In genomic region chr14:27025648-27026047, GRCh38 we compare ENCODE assay signal across 2 cellular contexts.
TF ChIP-seq lines count a peak whose summit lies in the region.

No MANE protein-coding gene starts in this region.

TF ChIP-seq in GM23338, 12 proteins besides CTCF, POLR2A, EP300 and RAD21:
- no peak for TF ChIP-seq ZNF331 (CRISPR knock-in tag; IDR thresholded peaks at IDR 0.05; ENCODE audit: low read depth)
- TF ChIP-seq ZNF114 (CRISPR knock-in tag; IDR thresholded peaks at IDR 0.05): no peak
- TF ChIP-seq NANOG (IDR thresholded peaks at IDR 0.05; ENCODE audit: borderline replicate concordance): no peak
- no peak for TF ChIP-seq EZH2 (IDR thresholded peaks at IDR 0.05; ENCODE audit: low read depth, unreplicated experiment)
- TF ChIP-seq, protein P1, sequence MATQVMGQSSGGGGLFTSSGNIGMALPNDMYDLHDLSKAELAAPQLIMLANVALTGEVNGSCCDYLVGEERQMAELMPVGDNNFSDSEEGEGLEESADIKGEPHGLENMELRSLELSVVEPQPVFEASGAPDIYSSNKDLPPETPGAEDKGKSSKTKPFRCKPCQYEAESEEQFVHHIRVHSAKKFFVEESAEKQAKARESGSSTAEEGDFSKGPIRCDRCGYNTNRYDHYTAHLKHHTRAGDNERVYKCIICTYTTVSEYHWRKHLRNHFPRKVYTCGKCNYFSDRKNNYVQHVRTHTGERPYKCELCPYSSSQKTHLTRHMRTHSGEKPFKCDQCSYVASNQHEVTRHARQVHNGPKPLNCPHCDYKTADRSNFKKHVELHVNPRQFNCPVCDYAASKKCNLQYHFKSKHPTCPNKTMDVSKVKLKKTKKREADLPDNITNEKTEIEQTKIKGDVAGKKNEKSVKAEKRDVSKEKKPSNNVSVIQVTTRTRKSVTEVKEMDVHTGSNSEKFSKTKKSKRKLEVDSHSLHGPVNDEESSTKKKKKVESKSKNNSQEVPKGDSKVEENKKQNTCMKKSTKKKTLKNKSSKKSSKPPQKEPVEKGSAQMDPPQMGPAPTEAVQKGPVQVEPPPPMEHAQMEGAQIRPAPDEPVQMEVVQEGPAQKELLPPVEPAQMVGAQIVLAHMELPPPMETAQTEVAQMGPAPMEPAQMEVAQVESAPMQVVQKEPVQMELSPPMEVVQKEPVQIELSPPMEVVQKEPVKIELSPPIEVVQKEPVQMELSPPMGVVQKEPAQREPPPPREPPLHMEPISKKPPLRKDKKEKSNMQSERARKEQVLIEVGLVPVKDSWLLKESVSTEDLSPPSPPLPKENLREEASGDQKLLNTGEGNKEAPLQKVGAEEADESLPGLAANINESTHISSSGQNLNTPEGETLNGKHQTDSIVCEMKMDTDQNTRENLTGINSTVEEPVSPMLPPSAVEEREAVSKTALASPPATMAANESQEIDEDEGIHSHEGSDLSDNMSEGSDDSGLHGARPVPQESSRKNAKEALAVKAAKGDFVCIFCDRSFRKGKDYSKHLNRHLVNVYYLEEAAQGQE (IDR thresholded peaks at IDR 0.05; ENCODE audit: unreplicated experiment): no peak
- TF ChIP-seq, protein P2, sequence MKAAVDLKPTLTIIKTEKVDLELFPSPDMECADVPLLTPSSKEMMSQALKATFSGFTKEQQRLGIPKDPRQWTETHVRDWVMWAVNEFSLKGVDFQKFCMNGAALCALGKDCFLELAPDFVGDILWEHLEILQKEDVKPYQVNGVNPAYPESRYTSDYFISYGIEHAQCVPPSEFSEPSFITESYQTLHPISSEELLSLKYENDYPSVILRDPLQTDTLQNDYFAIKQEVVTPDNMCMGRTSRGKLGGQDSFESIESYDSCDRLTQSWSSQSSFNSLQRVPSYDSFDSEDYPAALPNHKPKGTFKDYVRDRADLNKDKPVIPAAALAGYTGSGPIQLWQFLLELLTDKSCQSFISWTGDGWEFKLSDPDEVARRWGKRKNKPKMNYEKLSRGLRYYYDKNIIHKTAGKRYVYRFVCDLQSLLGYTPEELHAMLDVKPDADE (IDR thresholded peaks at IDR 0.05): no peak
- no peak for TF ChIP-seq STAT1 (IDR thresholded peaks at IDR 0.05; ENCODE audit: unreplicated experiment)
- no peak for TF ChIP-seq POLR2AphosphoS5 (IDR thresholded peaks at IDR 0.05; ENCODE audit: low read depth)
- no peak for TF ChIP-seq EZH2phosphoT487 (IDR thresholded peaks at IDR 0.05; ENCODE audit: unreplicated experiment)
- TF ChIP-seq CREB1 (CRISPR knock-in tag; IDR thresholded peaks at IDR 0.05; ENCODE audit: low read depth): no peak
- TF ChIP-seq, protein P3, sequence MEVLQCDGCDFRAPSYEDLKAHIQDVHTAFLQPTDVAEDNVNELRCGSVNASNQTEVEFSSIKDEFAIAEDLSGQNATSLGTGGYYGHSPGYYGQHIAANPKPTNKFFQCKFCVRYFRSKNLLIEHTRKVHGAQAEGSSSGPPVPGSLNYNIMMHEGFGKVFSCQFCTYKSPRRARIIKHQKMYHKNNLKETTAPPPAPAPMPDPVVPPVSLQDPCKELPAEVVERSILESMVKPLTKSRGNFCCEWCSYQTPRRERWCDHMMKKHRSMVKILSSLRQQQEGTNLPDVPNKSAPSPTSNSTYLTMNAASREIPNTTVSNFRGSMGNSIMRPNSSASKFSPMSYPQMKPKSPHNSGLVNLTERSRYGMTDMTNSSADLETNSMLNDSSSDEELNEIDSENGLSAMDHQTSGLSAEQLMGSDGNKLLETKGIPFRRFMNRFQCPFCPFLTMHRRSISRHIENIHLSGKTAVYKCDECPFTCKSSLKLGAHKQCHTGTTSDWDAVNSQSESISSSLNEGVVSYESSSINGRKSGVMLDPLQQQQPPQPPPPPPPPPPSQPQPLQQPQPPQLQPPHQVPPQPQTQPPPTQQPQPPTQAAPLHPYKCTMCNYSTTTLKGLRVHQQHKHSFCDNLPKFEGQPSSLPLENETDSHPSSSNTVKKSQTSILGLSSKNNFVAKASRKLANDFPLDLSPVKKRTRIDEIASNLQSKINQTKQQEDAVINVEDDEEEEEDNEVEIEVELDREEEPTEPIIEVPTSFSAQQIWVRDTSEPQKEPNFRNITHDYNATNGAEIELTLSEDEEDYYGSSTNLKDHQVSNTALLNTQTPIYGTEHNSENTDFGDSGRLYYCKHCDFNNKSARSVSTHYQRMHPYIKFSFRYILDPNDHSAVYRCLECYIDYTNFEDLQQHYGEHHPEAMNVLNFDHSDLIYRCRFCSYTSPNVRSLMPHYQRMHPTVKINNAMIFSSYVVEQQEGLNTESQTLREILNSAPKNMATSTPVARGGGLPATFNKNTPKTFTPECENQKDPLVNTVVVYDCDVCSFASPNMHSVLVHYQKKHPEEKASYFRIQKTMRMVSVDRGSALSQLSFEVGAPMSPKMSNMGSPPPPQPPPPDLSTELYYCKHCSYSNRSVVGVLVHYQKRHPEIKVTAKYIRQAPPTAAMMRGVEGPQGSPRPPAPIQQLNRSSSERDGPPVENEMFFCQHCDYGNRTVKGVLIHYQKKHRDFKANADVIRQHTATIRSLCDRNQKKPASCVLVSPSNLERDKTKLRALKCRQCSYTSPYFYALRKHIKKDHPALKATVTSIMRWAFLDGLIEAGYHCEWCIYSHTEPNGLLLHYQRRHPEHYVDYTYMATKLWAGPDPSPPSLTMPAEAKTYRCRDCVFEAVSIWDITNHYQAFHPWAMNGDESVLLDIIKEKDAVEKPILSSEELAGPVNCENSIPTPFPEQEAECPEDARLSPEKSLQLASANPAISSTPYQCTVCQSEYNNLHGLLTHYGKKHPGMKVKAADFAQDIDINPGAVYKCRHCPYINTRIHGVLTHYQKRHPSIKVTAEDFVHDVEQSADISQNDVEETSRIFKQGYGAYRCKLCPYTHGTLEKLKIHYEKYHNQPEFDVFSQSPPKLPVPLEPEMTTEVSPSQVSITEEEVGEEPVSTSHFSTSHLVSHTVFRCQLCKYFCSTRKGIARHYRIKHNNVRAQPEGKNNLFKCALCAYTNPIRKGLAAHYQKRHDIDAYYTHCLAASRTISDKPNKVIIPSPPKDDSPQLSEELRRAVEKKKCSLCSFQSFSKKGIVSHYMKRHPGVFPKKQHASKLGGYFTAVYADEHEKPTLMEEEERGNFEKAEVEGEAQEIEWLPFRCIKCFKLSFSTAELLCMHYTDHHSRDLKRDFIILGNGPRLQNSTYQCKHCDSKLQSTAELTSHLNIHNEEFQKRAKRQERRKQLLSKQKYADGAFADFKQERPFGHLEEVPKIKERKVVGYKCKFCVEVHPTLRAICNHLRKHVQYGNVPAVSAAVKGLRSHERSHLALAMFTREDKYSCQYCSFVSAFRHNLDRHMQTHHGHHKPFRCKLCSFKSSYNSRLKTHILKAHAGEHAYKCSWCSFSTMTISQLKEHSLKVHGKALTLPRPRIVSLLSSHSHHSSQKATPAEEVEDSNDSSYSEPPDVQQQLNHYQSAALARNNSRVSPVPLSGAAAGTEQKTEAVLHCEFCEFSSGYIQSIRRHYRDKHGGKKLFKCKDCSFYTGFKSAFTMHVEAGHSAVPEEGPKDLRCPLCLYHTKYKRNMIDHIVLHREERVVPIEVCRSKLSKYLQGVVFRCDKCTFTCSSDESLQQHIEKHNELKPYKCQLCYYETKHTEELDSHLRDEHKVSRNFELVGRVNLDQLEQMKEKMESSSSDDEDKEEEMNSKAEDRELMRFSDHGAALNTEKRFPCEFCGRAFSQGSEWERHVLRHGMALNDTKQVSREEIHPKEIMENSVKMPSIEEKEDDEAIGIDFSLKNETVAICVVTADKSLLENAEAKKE (CRISPR knock-in tag; IDR thresholded peaks at IDR 0.05): no peak
- no peak for TF ChIP-seq JUNB (IDR thresholded peaks at IDR 0.05; ENCODE audit: unreplicated experiment)

TF ChIP-seq in H1, 55 proteins besides CTCF, POLR2A, EP300 and RAD21:
- TF ChIP-seq RXRA (IDR thresholded peaks at IDR 0.05; ENCODE audit: insufficient read depth, low read depth, low read length) (no peak), TAF1 (IDR thresholded peaks at IDR 0.05; ENCODE audit: low read depth, low read length) (no peak), NRF1 (IDR thresholded peaks at IDR 0.05; ENCODE audit: low read depth, low read length) (no peak), ATF3 (IDR thresholded peaks at IDR 0.05; ENCODE audit: insufficient read depth, low read depth, low read length) (no peak), SP2 (IDR thresholded peaks at IDR 0.05; ENCODE audit: low read length) (no peak), FOSL1 (IDR thresholded peaks at IDR 0.05; ENCODE audit: insufficient read depth, low read depth, low read length) (no peak), TEAD4 (IDR thresholded peaks at IDR 0.05; ENCODE audit: low read depth, low read length) (no peak), TAF7 (optimal IDR thresholded peaks at IDR 0.05; ENCODE audit: borderline replicate concordance, low read depth, low read length) (no peak), SAP30 (IDR thresholded peaks at IDR 0.05; ENCODE audit: insufficient read depth, insufficient replicate concordance, low read length) (no peak)
